Comparison of ENCODE assay signal across 8 cellular contexts in the genomic region with DNA sequence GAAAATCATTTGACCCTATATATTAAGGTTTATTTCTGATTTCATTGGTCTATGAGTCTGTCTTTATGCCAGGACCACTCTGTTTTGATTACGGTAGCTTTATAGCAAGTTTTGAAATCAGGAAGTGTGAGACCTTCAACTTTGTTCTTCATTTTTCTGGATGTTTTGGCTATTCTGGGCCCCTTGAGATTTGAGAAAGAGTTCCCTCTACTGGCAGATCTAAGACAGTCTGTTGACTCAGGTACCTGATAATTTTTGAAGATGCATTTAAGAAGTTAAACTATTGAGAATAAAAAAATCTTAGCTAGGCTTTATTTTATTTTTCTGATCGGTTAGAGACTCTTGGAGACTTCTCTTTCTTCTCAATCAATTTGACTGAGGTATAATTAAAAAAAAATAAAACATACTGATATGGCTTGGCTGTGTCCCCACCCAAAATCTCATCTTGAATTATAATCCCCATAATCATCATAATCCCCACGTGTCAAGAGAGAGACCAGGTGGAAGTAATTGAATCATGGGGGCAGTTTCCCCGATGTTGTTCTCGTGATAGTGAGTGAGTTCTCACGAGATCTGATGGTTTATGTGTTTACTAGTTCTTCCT.
A peak's percentile ranks its signal among the peaks of the same experiment; 100 is the strongest.
DNase-seq lines count a peak whose midpoint lies in the region; ATAC-seq and TF ChIP-seq lines count a peak whose summit lies in the region.

No MANE protein-coding gene starts in this region.

- H3K27me3 ChIP-seq in SU-DHL-6 (ENCODE audit: low read length) (no peaks in the 10 kb centered on the region), kidney epithelial cell (ENCODE audit: control insufficient read depth, insufficient read depth, low read length) (no peaks in the 10 kb centered on the region)

- no peak overlapping the region for H3K4me2 ChIP-seq in SU-DHL-6 (ENCODE audit: low read depth, low read length, poor library complexity, severe bottlenecking)

- H2AFZ ChIP-seq in SU-DHL-6 (ENCODE audit: low read depth, low read length, severe bottlenecking) = peak overlapping the region; percentile 46

- DNase-seq in NCI-H1436 treated with DMSO at 0.1 percent for 48 hours (lab: John Stamatoyannopoulos, UW) (peak; percentile 4), NCI-H1436 (lab: John Stamatoyannopoulos, UW) (no peak), kidney epithelial cell (ENCODE audit: low read depth) (no peak), retina (no peak)
- DNase-seq in activated CD4-positive, alpha-beta T cell treated with anti-CD3 and anti-CD28 coated beads for 48 hours = no peak

- no peak overlapping the region for H3K27ac ChIP-seq in SU-DHL-6 (ENCODE audit: low read depth, low read length)

- H3F3A ChIP-seq in SU-DHL-6 (ENCODE audit: insufficient read depth) = no peaks in the 10 kb centered on the region

- no peaks in the 10 kb centered on the region for H3K9me2 ChIP-seq in SU-DHL-6 (replicated peaks; ENCODE audit: insufficient read depth, low read length)

- H3K9me3 ChIP-seq in SU-DHL-6 (ENCODE audit: insufficient read depth, low read length) = no peaks in the 10 kb centered on the region

- H3K9ac ChIP-seq in SU-DHL-6 (ENCODE audit: low read length) = no peak overlapping the region

- TF ChIP-seq CTCF in LNCAP (IDR thresholded peaks at IDR 0.05) (peak; percentile 70), SU-DHL-6 (IDR thresholded peaks at IDR 0.05; ENCODE audit: insufficient read depth, low read length, poor library complexity, severe bottlenecking) (peak; percentile 90), kidney epithelial cell (IDR thresholded peaks at IDR 0.05; ENCODE audit: insufficient read depth, low read length, poor library complexity, severe bottlenecking) (peak; percentile 65)

- no peak for ATAC-seq in HG03095 (IDR thresholded peaks at IDR 0.05; ENCODE audit: unreplicated experiment)

- no peaks in the 10 kb centered on the region for H3K79me2 ChIP-seq in SU-DHL-6 (ENCODE audit: insufficient read depth, low read length)

- H3K4me3 ChIP-seq in SU-DHL-6 (ENCODE audit: insufficient read depth, low read length, poor library complexity, severe bottlenecking) (no peak overlapping the region), kidney epithelial cell (ENCODE audit: low read depth, low read length) (no peak overlapping the region)

- no peaks in the 10 kb centered on the region for H3K36me3 ChIP-seq in SU-DHL-6 (ENCODE audit: low read length)
- H3K36me3 ChIP-seq in kidney epithelial cell (ENCODE audit: control insufficient read depth, insufficient read depth, low read length) = no peaks in the 10 kb centered on the region

- no peaks in the 10 kb centered on the region for H4K20me1 ChIP-seq in SU-DHL-6 (ENCODE audit: low read depth, low read length)
